1 cellular context compared by ENCODE assay signal in genomic region chr19:3938300-3938950, GRCh38.
A peak's percentile ranks its signal among the peaks of the same experiment; 100 is the strongest.
TF ChIP-seq lines count a peak whose summit lies in the region.

No MANE protein-coding gene starts in this region.

TF ChIP-seq in K562, 482 proteins besides CTCF, POLR2A, EP300 and RAD21:
- TF ChIP-seq ZNF384 (IDR thresholded peaks at IDR 0.05; ENCODE audit: low read depth, low read length): peak; percentile 33; the same call in 1 of the 2 replicates
